In the genomic region with DNA sequence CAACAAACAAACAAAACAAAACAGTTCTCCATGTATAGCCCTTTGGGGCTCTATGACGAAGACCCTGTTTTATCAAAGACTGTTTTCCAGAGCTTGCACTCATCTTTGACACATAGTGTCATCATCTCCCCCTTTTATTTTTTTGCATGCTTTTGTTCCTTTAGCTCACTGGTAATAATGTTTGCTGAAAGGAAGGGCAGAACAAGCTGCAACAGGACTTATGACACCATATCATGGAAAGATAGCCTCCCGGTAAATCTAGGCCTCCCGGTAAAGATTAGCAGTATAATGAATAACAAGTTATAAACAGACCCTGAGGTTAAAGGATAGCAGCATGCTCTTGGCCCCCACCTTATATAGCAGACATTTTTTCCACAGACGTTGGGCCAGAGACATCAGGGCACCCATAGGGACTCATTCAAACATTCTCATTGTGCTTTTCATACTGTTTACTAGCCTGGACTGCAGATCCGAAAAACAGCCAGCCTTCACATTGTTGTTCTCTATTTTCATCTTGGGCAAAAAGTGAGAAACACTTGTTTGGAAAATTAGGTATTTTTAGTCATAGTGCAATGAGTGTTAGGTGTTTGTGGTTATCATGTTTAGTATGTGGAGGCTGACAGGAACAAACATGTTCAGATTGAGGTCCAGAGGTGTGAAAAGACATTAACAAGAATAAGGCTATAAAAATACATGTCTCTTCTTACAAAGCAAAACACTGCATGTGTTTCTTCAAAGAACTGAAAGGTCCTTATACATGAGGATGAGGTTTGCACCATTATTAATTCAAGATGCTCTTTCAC, we compare ENCODE assay signal across 1 cellular context.
TF ChIP-seq lines count a peak whose summit lies in the region.

No MANE protein-coding gene starts in this region.

TF ChIP-seq in SK-N-SH, 30 proteins besides CTCF, POLR2A, EP300 and RAD21 (continued from another document):
- TF ChIP-seq CHD2 (IDR thresholded peaks at IDR 0.05; ENCODE audit: low read length, partially characterized antibody) (no peak), TCF12 (IDR thresholded peaks at IDR 0.05) (no peak), MAX (IDR thresholded peaks at IDR 0.05; ENCODE audit: low read depth) (no peak)
